In genomic region chr12:77724367-77724957, GRCh38 we compare ENCODE assay signal across 8 cellular contexts.
A peak's percentile ranks its signal among the peaks of the same experiment; 100 is the strongest.
DNase-seq lines count a peak whose midpoint lies in the region; ATAC-seq and TF ChIP-seq lines count a peak whose summit lies in the region.

No MANE protein-coding gene starts in this region.

- no peaks in the 10 kb centered on the region for H3K4me1 Mint-ChIP-seq in activated CD4-positive, alpha-beta T cell treated with anti-CD3 and anti-CD28 coated beads for 36 hours

- no peak overlapping the region for H3K27ac Mint-ChIP-seq in activated CD4-positive, alpha-beta T cell treated with anti-CD3 and anti-CD28 coated beads for 36 hours

- H2AFZ ChIP-seq in osteoblast (ENCODE audit: low read length): no peak overlapping the region

- intact Hi-C loops in esophagus muscularis mucosa (cut with DNase I): loop anchor here (5.0 kb wide), 1 partner anchor 203 kb away; no protein-coding TSS in a partner anchor
- intact Hi-C loops in activated CD4-positive, alpha-beta T cell treated with anti-CD3 and anti-CD28 coated beads for 36 hours (cut with DNase I, micrococcal nuclease): no loop called here

- ATAC-seq in GM18508 (IDR thresholded peaks at IDR 0.05; ENCODE audit: insufficient read depth, unreplicated experiment) (peak; percentile 51), HG03571 (IDR thresholded peaks at IDR 0.05; ENCODE audit: unreplicated experiment) (peak; percentile 50)
- no peak for ATAC-seq in activated CD4-positive, alpha-beta T cell treated with anti-CD3 and anti-CD28 coated beads for 36 hours

- no peak for TF ChIP-seq POLR2A in esophagus muscularis mucosa (IDR thresholded peaks at IDR 0.05; ENCODE audit: low read depth)

- H3K9me3 ChIP-seq in esophagus muscularis mucosa (no peaks in the 10 kb centered on the region), osteoblast (ENCODE audit: low read depth, low read length) (no peaks in the 10 kb centered on the region)

- DNase-seq in NOMO-1 treated with DMSO at 0.1 percent for 48 hours (lab: John Stamatoyannopoulos, UW; ENCODE audit: unreplicated experiment) (peak; percentile 42), esophagus muscularis mucosa (ENCODE audit: extremely low spot score) (no peak), osteoblast (ENCODE audit: insufficient read length, low spot score, missing footprints) (no peak), HuH-7.5 (ENCODE audit: low spot score) (no peak), putamen (ENCODE audit: low spot score) (no peak)
- no peak for DNase-seq in activated CD4-positive, alpha-beta T cell treated with anti-CD3 and anti-CD28 coated beads for 36 hours

- TF ChIP-seq CTCF in esophagus muscularis mucosa (IDR thresholded peaks at IDR 0.05): peak; percentile 30 to 53 (median 38)
- peak; percentile 75 for TF ChIP-seq CTCF in osteoblast (IDR thresholded peaks at IDR 0.05; ENCODE audit: extremely low read depth, low read depth, low read length)

- H3K79me2 ChIP-seq in osteoblast (ENCODE audit: insufficient read depth, low read length): no peaks in the 10 kb centered on the region

- H3K36me3 ChIP-seq in esophagus muscularis mucosa: no peaks in the 10 kb centered on the region
- H3K36me3 ChIP-seq in osteoblast (ENCODE audit: insufficient read depth, low read length): no peaks in the 10 kb centered on the region

- H4K20me1 ChIP-seq in osteoblast (ENCODE audit: insufficient read depth, low read length): no peaks in the 10 kb centered on the region

- H3K4me1 ChIP-seq in esophagus muscularis mucosa (peaks cover 0 to 21% (median 7%) of the 10 kb centered on the region in 4 donors), osteoblast (ENCODE audit: insufficient read depth, low read length) (no peaks in the 10 kb centered on the region)

- 69% methylated on average over 1 of the region's 1 CpG for WGBS in esophagus muscularis mucosa

- H3K4me3 ChIP-seq in esophagus muscularis mucosa (no peak overlapping the region), osteoblast (ENCODE audit: insufficient read depth, low read length) (no peak overlapping the region)

- H3K4me2 ChIP-seq in osteoblast (ENCODE audit: insufficient read depth, low read length): no peak overlapping the region

- H3K27me3 Mint-ChIP-seq in activated CD4-positive, alpha-beta T cell treated with anti-CD3 and anti-CD28 coated beads for 36 hours: no peaks in the 10 kb centered on the region

- H3K27ac ChIP-seq in esophagus muscularis mucosa (replicated peaks in 1 of 4) (no peak overlapping the region), osteoblast (ENCODE audit: low read depth, low read length) (no peak overlapping the region)

- H3K36me3 Mint-ChIP-seq in activated CD4-positive, alpha-beta T cell treated with anti-CD3 and anti-CD28 coated beads for 36 hours (ENCODE audit: low read depth): no peaks in the 10 kb centered on the region

- POLR2A ChIA-PET in activated CD4-positive, alpha-beta T cell treated with anti-CD3 and anti-CD28 coated beads for 36 hours (lab: Charles Lee): no interaction called here

- no peak for TF ChIP-seq EP300 in esophagus muscularis mucosa (IDR thresholded peaks at IDR 0.05)

- no peaks in the 10 kb centered on the region for H3K9me3 Mint-ChIP-seq in activated CD4-positive, alpha-beta T cell treated with anti-CD3 and anti-CD28 coated beads for 36 hours (ENCODE audit: low read depth)

- CTCF ChIA-PET in activated CD4-positive, alpha-beta T cell treated with anti-CD3 and anti-CD28 coated beads for 36 hours (lab: Charles Lee): interaction anchor here (0.8 kb wide), 1 partner anchor 1459 kb away, joined by 3 read pairs; no protein-coding TSS in a partner anchor

- H3K27me3 ChIP-seq in esophagus muscularis mucosa (no peaks in the 10 kb centered on the region), osteoblast (ENCODE audit: insufficient read depth, low read length) (no peaks in the 10 kb centered on the region)

- H3K4me3 Mint-ChIP-seq in activated CD4-positive, alpha-beta T cell treated with anti-CD3 and anti-CD28 coated beads for 36 hours: no peak overlapping the region
